12 cellular contexts compared by ENCODE assay signal in genomic region chr11:12761029-12761428, GRCh38.
DNase-seq lines count a peak whose midpoint lies in the region; ATAC-seq and TF ChIP-seq lines count a peak whose summit lies in the region.
"Had no signal": no experiment of that assay in that cellular context is flagged by ENCODE, and none has a peak within 500 bp of the region (broad histone marks: within the 10 kb centered on the region; RNA-seq: fewer than 3 reads in every experiment).

No MANE protein-coding gene starts in this region.

- H3K14ac ChIP-seq in trophoblast cell (ENCODE audit: low read length) = no peak overlapping the region

- DNase-seq in ELR (ENCODE audit: low read depth) = peak; percentile 75
- DNase-seq in LNCaP clone FGC (ENCODE audit: low read depth) = no peak
- DNase-seq in chondrocyte (ENCODE audit: low spot score) = no peak
- no peak for DNase-seq in trophoblast cell
- DNase-seq in activated CD4-positive, alpha-beta T cell treated with anti-CD3 and anti-CD28 coated beads, Interleukin-2, amount 50 U/mL, for 48 hours = no peak
- DNase-seq: activated CD4-positive, CD25-positive, alpha-beta regulatory T cell treated with anti-CD3 and anti-CD28 coated beads, Interleukin-2, amount 50 U/mL, for 72 hours; cerebellar nuclear complex; mucosa of descending colon; SHP77 had no signal

- no peak overlapping the region for H4K91ac ChIP-seq in trophoblast cell (ENCODE audit: low read depth, low read length)

- WGBS in trophoblast cell (ENCODE audit: extremely low coverage, insufficient coverage, insufficient read length) = no CpG with 5 or more reads among the region's 3 CpGs

- H3K27ac Mint-ChIP-seq in chondrocyte (ENCODE audit: unreplicated experiment) = no peak overlapping the region
- H3K27ac Mint-ChIP-seq: IgD-negative memory B cell had no signal

- H3K4ac ChIP-seq in trophoblast cell (ENCODE audit: low read depth, low read length) = peak overlapping the region; percentile 91

- peaks cover 2% of the 10 kb centered on the region in 2 experiments for H3K4me1 ChIP-seq in trophoblast cell (ENCODE audit: control insufficient read depth in 1 of 2, insufficient read depth in 2 of 2, low read length in 2 of 2)

- H2BK120ac ChIP-seq in trophoblast cell (ENCODE audit: insufficient read depth, low read length, poor library complexity) = no peak overlapping the region

- no peak overlapping the region for H2BK12ac ChIP-seq in trophoblast cell (ENCODE audit: low read length)

- no peak overlapping the region for H3K4me2 ChIP-seq in trophoblast cell (ENCODE audit: low read length)

- H3K4me3 Mint-ChIP-seq in chondrocyte (ENCODE audit: unreplicated experiment) = no peak overlapping the region
- H3K4me3 Mint-ChIP-seq: IgD-negative memory B cell had no signal

- no peaks in the 10 kb centered on the region for H3K36me3 Mint-ChIP-seq in chondrocyte (ENCODE audit: low read depth)
- H3K36me3 Mint-ChIP-seq: IgD-negative memory B cell had no signal

- TF ChIP-seq CTCF in LNCaP clone FGC (IDR thresholded peaks at IDR 0.05; ENCODE audit: control insufficient read depth, extremely low read depth, insufficient read depth) (peak; percentile 13; the same call in 1 of the 2 replicates), chondrocyte (IDR thresholded peaks at IDR 0.05) (peak; percentile 68)

- H3K27ac ChIP-seq in trophoblast cell (ENCODE audit: low read depth, low read length) = no peak overlapping the region

- no peaks in the 10 kb centered on the region for H3K9me3 Mint-ChIP-seq in chondrocyte (ENCODE audit: low read depth)
- H3K9me3 Mint-ChIP-seq: IgD-negative memory B cell had no signal

- no peak overlapping the region for H2AFZ ChIP-seq in trophoblast cell (ENCODE audit: insufficient read depth, low read length, poor library complexity)

- no peak overlapping the region for H3K23ac ChIP-seq in trophoblast cell (ENCODE audit: low read length)

- no peak overlapping the region for H2AK5ac ChIP-seq in trophoblast cell (ENCODE audit: low read length)

- no peak overlapping the region for H3K18ac ChIP-seq in trophoblast cell (ENCODE audit: low read length)

- peaks cover 12 to 19% of the 10 kb centered on the region in 2 experiments for H3K36me3 ChIP-seq in trophoblast cell (ENCODE audit: control insufficient read depth in 1 of 2, insufficient read depth in 2 of 2, low read length in 2 of 2)

- no peak overlapping the region for H3K9ac ChIP-seq in trophoblast cell (ENCODE audit: low read length)

- H4K8ac ChIP-seq in trophoblast cell (ENCODE audit: low read depth, low read length) = no peak overlapping the region

- H3K9me3 ChIP-seq in trophoblast cell (ENCODE audit: insufficient read depth, low read depth, low read length) = no peaks in the 10 kb centered on the region
- H3K9me3 ChIP-seq: mucosa of descending colon had no signal

- H3K27me3 ChIP-seq in trophoblast cell (ENCODE audit: insufficient read depth, low read length) = no peaks in the 10 kb centered on the region

- no peak overlapping the region for H4K12ac ChIP-seq in trophoblast cell (ENCODE audit: low read depth, low read length)

- H3K79me2 ChIP-seq in trophoblast cell (ENCODE audit: control insufficient read depth, insufficient read depth, low read length, poor library complexity) = peaks cover 23% of the 10 kb centered on the region

- H3K4me3 ChIP-seq in LNCaP clone FGC (ENCODE audit: low read depth, low read length) (no peak overlapping the region), trophoblast cell (ENCODE audit: low read depth, low read length) (no peak overlapping the region)
- H3K4me3 ChIP-seq: mucosa of descending colon had no signal

- no peaks in the 10 kb centered on the region for H3K27me3 Mint-ChIP-seq in chondrocyte (ENCODE audit: low read depth)
- H3K27me3 Mint-ChIP-seq: IgD-negative memory B cell had no signal

- ATAC-seq in GM19463 (IDR thresholded peaks at IDR 0.05; ENCODE audit: unreplicated experiment) (no peak), HG02938 (IDR thresholded peaks at IDR 0.05; ENCODE audit: unreplicated experiment) (no peak)
- ATAC-seq: mucosa of descending colon had no signal

- H3K79me1 ChIP-seq in trophoblast cell (ENCODE audit: low read length) = no peaks in the 10 kb centered on the region

- H3K4me1 Mint-ChIP-seq in chondrocyte (ENCODE audit: low read depth) = peaks cover 45% of the 10 kb centered on the region
- H3K4me1 Mint-ChIP-seq: IgD-negative memory B cell had no signal

- H2BK5ac ChIP-seq in trophoblast cell (ENCODE audit: low read depth, low read length, poor library complexity) = no peak overlapping the region
